Comparison of ENCODE assay signal across 1 cellular context in genomic region chr9:128786681-128787582, GRCh38.
TF ChIP-seq lines count a peak whose summit lies in the region.

Gene TBC1D13 (plus strand): TSS chr9:128787253. CDS start chr9:128787354, 101 bp downstream.

TF ChIP-seq in HepG2, 621 proteins besides CTCF, POLR2A, EP300 and RAD21 (continued from another document and continues in another):
- TF ChIP-seq FOXO4 (CRISPR knock-in tag; conservative IDR thresholded peaks at IDR 0.05) (0 out of 2 replicates have a peak, but pooled peaks have one; percentile 82), RNF219 (CRISPR knock-in tag; IDR thresholded peaks at IDR 0.05) (peak; percentile 89; the same call in 1 of the 2 replicates), REXO4 (CRISPR knock-in tag; IDR thresholded peaks at IDR 0.05; ENCODE audit: borderline replicate concordance) (peak; percentile 90), NR0B2 (CRISPR knock-in tag; IDR thresholded peaks at IDR 0.05) (peak; percentile 99), ZNF607 (CRISPR knock-in tag; IDR thresholded peaks at IDR 0.05; ENCODE audit: borderline replicate concordance) (peak; percentile 97; the same call in 1 of the 2 replicates), REPIN1 (CRISPR knock-in tag; IDR thresholded peaks at IDR 0.05; ENCODE audit: borderline replicate concordance, low read depth) (peak; percentile 96), TBL1XR1 (IDR thresholded peaks at IDR 0.05; ENCODE audit: borderline replicate concordance, low read length, partially characterized antibody) (no peak), ZNF124 (CRISPR knock-in tag; IDR thresholded peaks at IDR 0.05) (peak; percentile 63; the same call in 1 of the 2 replicates), ZHX2 (IDR thresholded peaks at IDR 0.05; ENCODE audit: low read depth) (peak; percentile 69; the same call in 1 of the 2 replicates), ZHX2 (CRISPR knock-in tag; IDR thresholded peaks at IDR 0.05; ENCODE audit: borderline replicate concordance) (peak; percentile 86), ZNF713 (CRISPR knock-in tag; IDR thresholded peaks at IDR 0.05) (0 out of 2 replicates have a peak, but pooled peaks have one; percentile 72), NFE2L2 (IDR thresholded peaks at IDR 0.05; ENCODE audit: low read length) (no peak), MTERF4 (CRISPR knock-in tag; IDR thresholded peaks at IDR 0.05) (peak; percentile 56; the same call in 1 of the 2 replicates), AKNA (CRISPR knock-in tag; IDR thresholded peaks at IDR 0.05; ENCODE audit: borderline replicate concordance) (0 out of 2 replicates have a peak, but pooled peaks have one; percentile 67), SP5 (CRISPR knock-in tag; IDR thresholded peaks at IDR 0.05; ENCODE audit: borderline replicate concordance, low read depth) (peak; percentile 90), CBX5 (CRISPR knock-in tag; IDR thresholded peaks at IDR 0.05; ENCODE audit: borderline replicate concordance) (0 out of 2 replicates have a peak, but pooled peaks have one; percentile 30), KLF6 (CRISPR knock-in tag; IDR thresholded peaks at IDR 0.05) (peak; percentile 92), IRF9 (CRISPR knock-in tag; IDR thresholded peaks at IDR 0.05; ENCODE audit: borderline replicate concordance) (peak; percentile 89; the same call in 1 of the 2 replicates), ELF4 (CRISPR knock-in tag; IDR thresholded peaks at IDR 0.05; ENCODE audit: borderline replicate concordance) (peak; percentile 83), ZNF549 (CRISPR knock-in tag; IDR thresholded peaks at IDR 0.05) (peak; percentile 58; the same call in 1 of the 2 replicates), THAP7 (CRISPR knock-in tag; IDR thresholded peaks at IDR 0.05) (peak; percentile 81; the same call in 1 of the 2 replicates), ZBTB42 (CRISPR knock-in tag; IDR thresholded peaks at IDR 0.05) (peak; percentile 72; the same call in 1 of the 2 replicates), ZNF746 (CRISPR knock-in tag; IDR thresholded peaks at IDR 0.05) (no peak; the same call in 1 of the 2 replicates), TEAD3 (CRISPR knock-in tag; optimal IDR thresholded peaks at IDR 0.05; ENCODE audit: borderline replicate concordance) (peak; percentile 81), MAX (IDR thresholded peaks at IDR 0.05) (peak; percentile 99), SRSF4 (IDR thresholded peaks at IDR 0.05; ENCODE audit: low read depth, low read length, poor library complexity, severe bottlenecking) (no peak), HNF4G (IDR thresholded peaks at IDR 0.05; ENCODE audit: borderline replicate concordance, low read depth, low read length) (peak; percentile 44; the same call in 1 of the 2 replicates), HNF4G (CRISPR knock-in tag; IDR thresholded peaks at IDR 0.05; ENCODE audit: borderline replicate concordance, low read depth) (peak; percentile 72; the same call in 1 of the 2 replicates), ZNF263 (CRISPR knock-in tag; IDR thresholded peaks at IDR 0.05) (peak; percentile 71), RARA (CRISPR knock-in tag; IDR thresholded peaks at IDR 0.05) (peak; percentile 70), TAF1 (CRISPR knock-in tag; IDR thresholded peaks at IDR 0.05) (peak; percentile 66), LCORL (IDR thresholded peaks at IDR 0.05) (no peak), LCORL (CRISPR knock-in tag; IDR thresholded peaks at IDR 0.05) (peak; percentile 73), TFE3 (CRISPR knock-in tag; IDR thresholded peaks at IDR 0.05) (peak; percentile 96), CERS6 (CRISPR knock-in tag; IDR thresholded peaks at IDR 0.05) (no peak; the same call in 1 of the 2 replicates)
